Comparison of ENCODE assay signal across 9 cellular contexts in genomic region chr19:15248648-15249559, GRCh38. TPM values are rescaled to one million over a fixed set of nuclear protein-coding genes. Genes with fewer than 3 reads are reported as not detected.
A peak's percentile ranks its signal among the peaks of the same experiment; 100 is the strongest.
DNase-seq lines count a peak whose midpoint lies in the region; ATAC-seq and TF ChIP-seq lines count a peak whose summit lies in the region.
"Had no signal": no experiment of that assay in that cellular context is flagged by ENCODE, and none has a peak within 500 bp of the region (broad histone marks: within the 10 kb centered on the region; RNA-seq: fewer than 3 reads in every experiment).

No MANE protein-coding gene starts in this region.

- peak; percentile 77 for DNase-seq in Caki2 (ENCODE audit: low read depth)
- no peak for DNase-seq in activated B cell treated with CpG ODN at 0.5 μM for 24 hours
- peak; percentile 90 for DNase-seq in Right ventricle myocardium inferior (ENCODE audit: missing footprints)
- peak; percentile 89 to 94 for DNase-seq in psoas muscle
- no peak for DNase-seq in effector CD8-positive, alpha-beta T cell (lab: John Stamatoyannopoulos, UW)
- no peak for DNase-seq in activated naive CD4-positive, alpha-beta T cell (lab: John Stamatoyannopoulos, UW)
- no peak for DNase-seq in COLO668 (lab: John Stamatoyannopoulos, UW; ENCODE audit: unreplicated experiment)
- DNase-seq in activated naive CD4-positive, alpha-beta T cell treated with anti-CD3 and anti-CD28 coated beads for 36 hours = no peak
- DNase-seq: NCI-H1694 treated with DMSO at 0.1 percent for 48 hours had no signal

- peaks cover 18% of the 10 kb centered on the region for H3K4me1 Mint-ChIP-seq in activated B cell treated with CpG ODN at 0.5 μM for 24 hours
- no peaks in the 10 kb centered on the region for H3K4me1 Mint-ChIP-seq in activated naive CD4-positive, alpha-beta T cell treated with anti-CD3 and anti-CD28 coated beads for 36 hours (ENCODE audit: low read depth)

- H3K27ac ChIP-seq in psoas muscle = peak overlapping the region; percentile 91

- H3K36me3 Mint-ChIP-seq in activated B cell treated with CpG ODN at 0.5 μM for 24 hours (ENCODE audit: low read depth) = peaks cover 89% of the 10 kb centered on the region
- peaks cover 41% of the 10 kb centered on the region for H3K36me3 Mint-ChIP-seq in activated naive CD4-positive, alpha-beta T cell treated with anti-CD3 and anti-CD28 coated beads for 36 hours (ENCODE audit: low read depth)

- H3K27me3 ChIP-seq in psoas muscle (ENCODE audit: insufficient read depth in 3 of 3, low read length in 2 of 3) = no peaks in the 10 kb centered on the region

- WGBS in psoas muscle, 3 donors = 39 to 48% (median 41%) methylated on average over 19 to 20 of the region's 20 CpGs

- ATAC-seq in activated B cell treated with CpG ODN at 0.5 μM for 24 hours (ENCODE audit: low read depth) (no peak), Right ventricle myocardium inferior (peak; percentile 69), psoas muscle (peak; percentile 59 to 66 (median 60))

- in situ Hi-C loops in Caki2 (cut with HindIII; ENCODE audit: low pct_unique_long_range_greater_than_20kb, low sequenced_read_pairs) = no loop called here

- CTCF ChIA-PET in activated B cell treated with CpG ODN at 0.5 μM for 24 hours (lab: Charles Lee) = no interaction called here
- CTCF ChIA-PET in activated naive CD4-positive, alpha-beta T cell treated with anti-CD3 and anti-CD28 coated beads for 36 hours (lab: Charles Lee) = interaction anchor here (0.5 to 0.7 kb wide), 2 partner anchors 50 to 140 kb away, joined by 3 read pairs; no protein-coding TSS in a partner anchor

- H3K27me3 Mint-ChIP-seq in activated B cell treated with CpG ODN at 0.5 μM for 24 hours = no peaks in the 10 kb centered on the region
- no peaks in the 10 kb centered on the region for H3K27me3 Mint-ChIP-seq in activated naive CD4-positive, alpha-beta T cell treated with anti-CD3 and anti-CD28 coated beads for 36 hours (ENCODE audit: low read depth)

- H3K9me3 Mint-ChIP-seq in activated B cell treated with CpG ODN at 0.5 μM for 24 hours = no peaks in the 10 kb centered on the region
- H3K9me3 Mint-ChIP-seq in activated naive CD4-positive, alpha-beta T cell treated with anti-CD3 and anti-CD28 coated beads for 36 hours = no peaks in the 10 kb centered on the region

- H3K9me3 ChIP-seq in psoas muscle = no peaks in the 10 kb centered on the region

- intact Hi-C loops in activated B cell treated with CpG ODN at 0.5 μM for 24 hours (cut with micrococcal nuclease) (no loop called here), Right ventricle myocardium inferior (cut with DNase I) (no loop called here), psoas muscle (cut with DNase I) (no loop called here)
- intact Hi-C loops in activated naive CD4-positive, alpha-beta T cell treated with anti-CD3 and anti-CD28 coated beads for 36 hours (cut with micrococcal nuclease) = no loop called here

- H3K36me3 ChIP-seq in psoas muscle (ENCODE audit: insufficient read depth in 1 of 2, low read depth in 1 of 2) = peaks cover 4 to 43% of the 10 kb centered on the region in 2 donors

- no peak overlapping the region for H3K4me3 ChIP-seq in psoas muscle

- POLR2A ChIA-PET in activated B cell treated with CpG ODN at 0.5 μM for 24 hours (lab: Charles Lee) = interaction anchor here (0.6 to 0.9 kb wide), 2 partner anchors 85 to 317 kb away, joined by 3 to 4 read pairs; no protein-coding TSS in a partner anchor

- no peak for TF ChIP-seq CTCF in activated B cell treated with CpG ODN at 0.5 μM for 24 hours (IDR thresholded peaks at IDR 0.05)
- TF ChIP-seq CTCF in psoas muscle (IDR thresholded peaks at IDR 0.05) = no peak

- peak overlapping the region; percentile 9 for H3K27ac Mint-ChIP-seq in activated B cell treated with CpG ODN at 0.5 μM for 24 hours
- H3K27ac Mint-ChIP-seq in activated naive CD4-positive, alpha-beta T cell treated with anti-CD3 and anti-CD28 coated beads for 36 hours = no peak overlapping the region

- H3K4me3 Mint-ChIP-seq in activated B cell treated with CpG ODN at 0.5 μM for 24 hours = no peak overlapping the region
- H3K4me3 Mint-ChIP-seq in activated naive CD4-positive, alpha-beta T cell treated with anti-CD3 and anti-CD28 coated beads for 36 hours = no peak overlapping the region

- peaks cover 78% of the 10 kb centered on the region for H3K4me1 ChIP-seq in psoas muscle

RNA-seq across cellular contexts. Expression of gene EPHX3, which starts 16.7 kb away (rescaled TPM):
- total RNA-seq in Caki2 (2014; rRNA removed; shearing (Covaris generic); ENCODE audit: low replicate concordance) = not detected in 2 replicates
- not detected in 2 replicates for total RNA-seq in activated B cell treated with CpG ODN at 0.5 μM for 24 hours
- 0.14 TPM for total RNA-seq in Right ventricle myocardium inferior
- under 1 TPM in 2 of 4 donors, not detected in 2; 0.19 to 0.20 TPM for total RNA-seq in psoas muscle
- polyA plus RNA-seq in psoas muscle = under 1 TPM; 0.05 to 0.20 (median 0.08) TPM
- total RNA-seq in activated naive CD4-positive, alpha-beta T cell treated with anti-CD3 and anti-CD28 coated beads for 36 hours = not detected

RNA-seq across cellular contexts. Expression of gene NOTCH3, which starts 48.1 kb away (rescaled TPM):
- total RNA-seq in Caki2 (2014; rRNA removed; shearing (Covaris generic); ENCODE audit: low replicate concordance) = 0.14 and 0.38 TPM in 2 replicates
- total RNA-seq in activated B cell treated with CpG ODN at 0.5 μM for 24 hours (not detected in 2 replicates), Right ventricle myocardium inferior (28.5 TPM), psoas muscle (10 to 100 TPM; 29.4 to 80.8 (median 34.0) TPM)
- polyA plus RNA-seq in psoas muscle = 10 to 100 TPM in 1 of 3 donors, 1 to 10 TPM in 2; 8.2 to 11.6 (median 8.8) TPM
- not detected for total RNA-seq in activated naive CD4-positive, alpha-beta T cell treated with anti-CD3 and anti-CD28 coated beads for 36 hours

Comparison
In these comparisons a context has a peak if more than half of its experiments do, and no peak if none do; other contexts are left out.
1. DNase-seq: peak in Caki2 (single experiment), Right ventricle myocardium inferior (single experiment) and psoas muscle (2 of 2); none in activated B cell treated with CpG ODN at 0.5 μM for 24 hours (single experiment), effector CD8-positive, alpha-beta T cell (single experiment), activated naive CD4-positive, alpha-beta T cell (0 of 4), COLO668 (single experiment) and activated naive CD4-positive, alpha-beta T cell treated with anti-CD3 and anti-CD28 coated beads for 36 hours (single experiment).
2. RNA of gene NOTCH3, which starts 48.1 kb away (total RNA-seq): 29.4 to 80.8 TPM in psoas muscle and 28.5 TPM in Right ventricle myocardium inferior (single experiment); 0.14 to 0.38 TPM in Caki2, not detected in activated naive CD4-positive, alpha-beta T cell treated with anti-CD3 and anti-CD28 coated beads for 36 hours and not detected in activated B cell treated with CpG ODN at 0.5 μM for 24 hours; every median in the first group is over 10 times any median in the second.